Comparison of ENCODE assay signal across 1 cellular context in the genomic region with DNA sequence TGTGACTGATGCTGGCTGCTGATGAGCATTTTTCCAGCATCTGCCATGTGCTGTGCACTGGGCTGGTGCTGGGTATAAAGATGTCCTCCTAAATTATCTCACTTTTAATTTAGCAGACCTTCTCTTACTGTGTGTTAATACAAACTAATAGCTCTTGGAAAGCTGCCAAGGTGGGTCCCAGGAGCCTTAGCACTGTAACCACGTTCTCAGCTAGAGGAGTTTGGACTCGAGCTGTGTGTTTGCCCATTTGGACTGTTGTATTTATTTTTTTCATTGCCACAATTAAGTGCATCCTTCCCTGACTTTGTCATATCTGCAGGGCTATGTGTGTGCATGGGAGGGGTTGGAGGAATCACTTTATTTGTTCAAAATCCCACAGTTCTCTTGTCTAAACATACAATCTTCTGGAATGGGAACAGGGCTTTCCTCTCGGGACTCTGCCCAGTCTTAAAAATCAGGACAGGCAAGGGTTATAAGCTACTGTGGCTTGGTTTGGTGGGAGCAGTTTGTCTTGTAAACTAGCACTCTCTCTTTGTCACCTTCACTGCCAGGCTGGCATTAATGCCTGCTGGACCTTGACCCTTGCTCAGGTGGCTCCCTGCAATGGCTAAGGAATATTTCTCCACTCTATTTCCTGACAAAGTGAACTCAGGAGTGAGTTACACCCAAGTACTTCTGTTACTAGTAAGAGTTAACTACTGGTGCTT.
TF ChIP-seq lines count a peak whose summit lies in the region.

No MANE protein-coding gene starts in this region.

TF ChIP-seq in IMR-90, 13 proteins besides CTCF, POLR2A, EP300 and RAD21 (continued from another document):
- TF ChIP-seq USF2 (IDR thresholded peaks at IDR 0.05; ENCODE audit: low read depth, low read length), result no peak
- TF ChIP-seq MXI1 (IDR thresholded peaks at IDR 0.05; ENCODE audit: borderline replicate concordance, low read depth, low read length), result no peak
- TF ChIP-seq MAZ (IDR thresholded peaks at IDR 0.05; ENCODE audit: borderline replicate concordance, low read depth, low read length), result no peak
- no peak for TF ChIP-seq CHD1 (IDR thresholded peaks at IDR 0.05; ENCODE audit: low read depth, low read length)
- no peak for TF ChIP-seq RCOR1 (IDR thresholded peaks at IDR 0.05; ENCODE audit: insufficient replicate concordance, low read length)
- no peak for TF ChIP-seq MAFK (IDR thresholded peaks at IDR 0.05; ENCODE audit: low read depth, low read length)
